ENCODE assay signal across 8 cellular contexts in the genomic region with DNA sequence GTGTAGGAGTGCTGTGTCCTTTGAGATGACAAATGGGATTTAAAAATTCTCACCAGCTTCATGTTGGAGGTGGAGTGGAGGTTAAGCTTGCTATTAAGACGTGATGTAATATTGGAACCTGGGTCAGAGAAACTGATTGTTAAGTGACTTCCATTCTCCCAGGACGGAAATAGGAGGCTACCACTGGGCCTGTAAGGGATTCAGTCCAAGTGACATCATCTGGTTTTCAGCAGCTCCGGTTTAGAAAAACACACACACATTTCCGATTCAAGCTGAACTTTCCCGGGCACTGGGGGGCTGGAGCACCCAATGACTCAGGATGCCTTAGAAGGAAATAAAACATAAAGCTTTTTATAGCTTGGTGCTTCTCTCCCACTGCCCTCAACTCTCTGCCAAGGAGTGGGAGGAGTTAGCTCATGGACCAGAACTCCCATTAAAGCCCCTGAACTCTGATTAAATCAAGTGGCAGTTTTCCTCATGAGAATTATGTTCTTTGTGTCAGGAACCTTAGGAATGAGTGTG. TPM values are rescaled to one million over a fixed set of nuclear protein-coding genes. Genes with fewer than 3 reads are reported as not detected.
DNase-seq lines count a peak whose midpoint lies in the region; ATAC-seq, FAIRE-seq and TF ChIP-seq lines count a peak whose summit lies in the region.

No MANE protein-coding gene starts in this region.

- peaks cover 33% of the 10 kb centered on the region for H3K4me1 Mint-ChIP-seq in CD8-positive, alpha-beta T cell (ENCODE audit: low read depth)

- no peak overlapping the region for H3K4me3 ChIP-seq in CD8-positive, alpha-beta T cell (ENCODE audit: low read depth, low read length)
- no peak overlapping the region for H3K4me3 ChIP-seq in prostate gland
- no peak overlapping the region for H3K4me3 ChIP-seq in effector memory CD4-positive, alpha-beta T cell (ENCODE audit: insufficient read depth, low read depth, low read length, poor library complexity, severe bottlenecking)
- no peak overlapping the region for H3K4me3 ChIP-seq in MM.1S (ENCODE audit: low read length)

- no peak for TF ChIP-seq CTCF in CD8-positive, alpha-beta T cell (IDR thresholded peaks at IDR 0.05)
- TF ChIP-seq CTCF in RWPE1 (conservative IDR thresholded peaks at IDR 0.05; ENCODE audit: low read depth) (no peak), prostate gland (IDR thresholded peaks at IDR 0.05) (no peak), MM.1S (IDR thresholded peaks at IDR 0.05; ENCODE audit: low read length) (no peak)

- POLR2A ChIA-PET in CD8-positive, alpha-beta T cell (lab: Charles Lee): interaction anchor here (1.8 to 11.6 kb wide), 3 partner anchors 9 to 26 kb away, joined by 5 to 161 read pairs (median 7); partner anchors contain the start of gene CALM1
- POLR2A ChIA-PET in RWPE1 (lab: Yijun Ruan, JAX; ENCODE audit: low non-redundant PET): no interaction called here

- no peaks in the 10 kb centered on the region for H4K20me1 ChIP-seq in MM.1S (ENCODE audit: insufficient read depth, low read length)

- intact Hi-C loops in CD8-positive, alpha-beta T cell (cut with DNase I, micrococcal nuclease): loop anchor here in 1 of 2 experiments (10.0 kb wide), 1 partner anchor 766 kb away; no protein-coding TSS in a partner anchor
- intact Hi-C loops in prostate gland (cut with DNase I): loop anchor here (2.0 to 10.0 kb wide), 2 partner anchors 46 to 216 kb away; no protein-coding TSS in a partner anchor

- CTCF ChIA-PET in CD8-positive, alpha-beta T cell (lab: Charles Lee): interaction anchor here (1.0 to 3.4 kb wide), 5 partner anchors 10 to 349 kb away, joined by 3 to 17 read pairs (median 4); no protein-coding TSS in a partner anchor
- CTCF ChIA-PET in RWPE1 (lab: Yijun Ruan, JAX): interaction anchor here (0.7 to 1.4 kb wide), 5 partner anchors 10 to 1851 kb away, joined by 3 to 9 read pairs (median 8); no protein-coding TSS in a partner anchor

- ATAC-seq in CD8-positive, alpha-beta T cell: no peak

- no peaks in the 10 kb centered on the region for H3K9me3 ChIP-seq in CD8-positive, alpha-beta T cell (ENCODE audit: low read length)
- no peaks in the 10 kb centered on the region for H3K9me3 ChIP-seq in prostate gland
- no peaks in the 10 kb centered on the region for H3K9me3 ChIP-seq in effector memory CD4-positive, alpha-beta T cell (ENCODE audit: control insufficient read depth, low read length)
- no peaks in the 10 kb centered on the region for H3K9me3 ChIP-seq in MM.1S (replicated peaks; ENCODE audit: insufficient read depth, low read length)

- no peaks in the 10 kb centered on the region for H3K9me3 Mint-ChIP-seq in CD8-positive, alpha-beta T cell

- H3K9ac ChIP-seq in MM.1S (ENCODE audit: low read length): no peak overlapping the region

- TF ChIP-seq POLR2A in prostate gland (IDR thresholded peaks at IDR 0.05) (no peak), GM12892 (IDR thresholded peaks at IDR 0.05; ENCODE audit: low read depth, low read length) (no peak)

- H3K4me1 ChIP-seq in CD8-positive, alpha-beta T cell (ENCODE audit: insufficient read depth, low read length): no peaks in the 10 kb centered on the region
- H3K4me1 ChIP-seq in prostate gland (replicated peaks) (no peaks in the 10 kb centered on the region), MM.1S (ENCODE audit: low read length) (no peaks in the 10 kb centered on the region)
- no peaks in the 10 kb centered on the region for H3K4me1 ChIP-seq in effector memory CD4-positive, alpha-beta T cell (ENCODE audit: control insufficient read depth, insufficient read depth, low read length, poor library complexity, severe bottlenecking)

- peaks cover 17% of the 10 kb centered on the region for H3K36me3 ChIP-seq in CD8-positive, alpha-beta T cell (ENCODE audit: insufficient read depth, low read length)
- H3K36me3 ChIP-seq in prostate gland (peaks cover 0 to under 1% of the 10 kb centered on the region in 2 donors), MM.1S (replicated peaks; ENCODE audit: insufficient read depth, low read length) (no peaks in the 10 kb centered on the region)
- H3K36me3 ChIP-seq in effector memory CD4-positive, alpha-beta T cell (ENCODE audit: control insufficient read depth, insufficient read depth, low read length): peaks cover 26% of the 10 kb centered on the region

- H3K4me3 Mint-ChIP-seq in CD8-positive, alpha-beta T cell: no peak overlapping the region

- no peaks in the 10 kb centered on the region for H3K27me3 Mint-ChIP-seq in CD8-positive, alpha-beta T cell (ENCODE audit: low read depth)

- peaks cover 40% of the 10 kb centered on the region for H3K36me3 Mint-ChIP-seq in CD8-positive, alpha-beta T cell

- H3K9me2 ChIP-seq in MM.1S (replicated peaks; ENCODE audit: insufficient read depth, low read length): no peaks in the 10 kb centered on the region

- no peak overlapping the region for H3K27ac ChIP-seq in CD8-positive, alpha-beta T cell (ENCODE audit: low read depth, low read length)
- H3K27ac ChIP-seq in RWPE1 (peak overlapping the region; percentile 40; the same call in 1 of the 2 replicates), prostate gland (peak overlapping the region; percentile 49 to 59), MM.1S (ENCODE audit: low read length) (no peak overlapping the region)
- H3K27ac ChIP-seq in effector memory CD4-positive, alpha-beta T cell (ENCODE audit: insufficient read depth, low read length, poor library complexity, severe bottlenecking): no peak overlapping the region

- H3K79me2 ChIP-seq in MM.1S (ENCODE audit: low read length): no peaks in the 10 kb centered on the region

- no peak for DNase-seq in CD8-positive, alpha-beta T cell
- DNase-seq in RWPE1 (ENCODE audit: low spot score) (peak; percentile 57), fibroblast of the conjunctiva (ENCODE audit: low read depth) (peak; percentile 81), prostate gland (ENCODE audit: low spot score) (peak; percentile 28), GM12892 (ENCODE audit: insufficient read length) (no peak), SIG-M5 (lab: John Stamatoyannopoulos, UW) (no peak), MM.1S (no peak)
- DNase-seq in effector memory CD4-positive, alpha-beta T cell: no peak

- FAIRE-seq in GM12892 (lab: Jason Lieb, UNC): no peak

- peak overlapping the region; percentile 77 for H3K27ac Mint-ChIP-seq in CD8-positive, alpha-beta T cell

- no peak overlapping the region for H3K4me2 ChIP-seq in MM.1S (ENCODE audit: low read depth, low read length)

- H2AFZ ChIP-seq in MM.1S (ENCODE audit: low read length): no peak overlapping the region

- no peaks in the 10 kb centered on the region for H3K27me3 ChIP-seq in CD8-positive, alpha-beta T cell (ENCODE audit: insufficient read depth, low read length)
- H3K27me3 ChIP-seq in prostate gland (replicated peaks; ENCODE audit: insufficient read depth) (no peaks in the 10 kb centered on the region), MM.1S (replicated peaks; ENCODE audit: insufficient read depth, low read length) (no peaks in the 10 kb centered on the region)
- H3K27me3 ChIP-seq in effector memory CD4-positive, alpha-beta T cell (replicated peaks; ENCODE audit: control insufficient read depth, insufficient read depth, low read length, poor library complexity, severe bottlenecking): no peaks in the 10 kb centered on the region

- 9% methylated on average over 5 of the region's 5 CpGs for WGBS in prostate gland

- H3F3A ChIP-seq in MM.1S (ENCODE audit: insufficient read depth, low read length): no peaks in the 10 kb centered on the region

RNA-seq across cellular contexts. Expression of gene CALM1, which starts 12.4 kb away (rescaled TPM):
- 1,000 to 10,000 TPM in 1 of 2 experiments, 100 to 1,000 TPM in 1; 988 to 1,053 TPM for total RNA-seq in CD8-positive, alpha-beta T cell
- 100 to 1,000 TPM; 237 to 287 TPM for total RNA-seq in prostate gland
- 180 TPM for polyA plus RNA-seq in GM12892 (2012; ENCODE audit: missing spikeins)

Comparison
In these comparisons a context has a peak if more than half of its experiments do, and no peak if none do; other contexts are left out.
1. DNase-seq: peak in RWPE1 (single experiment), fibroblast of the conjunctiva (single experiment) and prostate gland (single experiment); none in CD8-positive, alpha-beta T cell (0 of 7), GM12892 (single experiment), effector memory CD4-positive, alpha-beta T cell (0 of 3), SIG-M5 (single experiment) and MM.1S (single experiment).
2. H3K27ac ChIP-seq: peak in RWPE1 (single experiment) and prostate gland (2 of 2); none in CD8-positive, alpha-beta T cell (single experiment), effector memory CD4-positive, alpha-beta T cell (single experiment) and MM.1S (single experiment).